Comparison of ENCODE assay signal across 9 cellular contexts in genomic region chr7:139702811-139703467, GRCh38.
A peak's percentile ranks its signal among the peaks of the same experiment; 100 is the strongest.
DNase-seq lines count a peak whose midpoint lies in the region; ATAC-seq and TF ChIP-seq lines count a peak whose summit lies in the region.
"Had no signal": no experiment of that assay in that cellular context is flagged by ENCODE, and none has a peak within 500 bp of the region (broad histone marks: within the 10 kb centered on the region; RNA-seq: fewer than 3 reads in every experiment).

No MANE protein-coding gene starts in this region.

- H3K9me3 Mint-ChIP-seq in mesothelial cell of epicardium, result no peaks in the 10 kb centered on the region

- H3K27me3 Mint-ChIP-seq in mesothelial cell of epicardium (ENCODE audit: low read depth), result no peaks in the 10 kb centered on the region

- peak overlapping the region; percentile 31 for H3K27ac Mint-ChIP-seq in mesothelial cell of epicardium

- ATAC-seq in GM18502 (IDR thresholded peaks at IDR 0.05; ENCODE audit: poor library complexity, unreplicated experiment), result peak; percentile 80
- ATAC-seq in GM21619 (IDR thresholded peaks at IDR 0.05; ENCODE audit: unreplicated experiment), result peak; percentile 81
- peak; percentile 56 for ATAC-seq in HG03565 (IDR thresholded peaks at IDR 0.05; ENCODE audit: unreplicated experiment)

- TF ChIP-seq CTCF in mesothelial cell of epicardium (IDR thresholded peaks at IDR 0.05; ENCODE audit: unreplicated experiment), result no peak
- no peak for TF ChIP-seq CTCF in WERI-Rb-1 (IDR thresholded peaks at IDR 0.05; ENCODE audit: low read depth, low read length)
- TF ChIP-seq CTCF in OCI-LY7 (conservative IDR thresholded peaks at IDR 0.05; ENCODE audit: low read length), result no peak

- no peak overlapping the region for H3K4me2 ChIP-seq in OCI-LY7 (ENCODE audit: low read length)

- no peaks in the 10 kb centered on the region for H3K27me3 ChIP-seq in WERI-Rb-1 (ENCODE audit: insufficient read depth, low read depth, severe bottlenecking)

- H2AFZ ChIP-seq in OCI-LY7 (ENCODE audit: low read length), result no peak overlapping the region

- H3K4me1 Mint-ChIP-seq in mesothelial cell of epicardium, result no peaks in the 10 kb centered on the region

- no peaks in the 10 kb centered on the region for H4K20me1 ChIP-seq in OCI-LY7 (ENCODE audit: insufficient read depth, low read length)

- CTCF ChIA-PET in OCI-LY7 (lab: Charles Lee; ENCODE audit: unreplicated experiment), result no interaction called here

- no TSS peak for BruUV-seq in OCI-LY7 (replicated peaks; lab: Mats Ljungman, UMichigan)

- H3K4me3 ChIP-seq in WERI-Rb-1 (ENCODE audit: low read depth, low read length) (no peak overlapping the region), OCI-LY7 (ENCODE audit: low read depth, low read length, poor library complexity, severe bottlenecking) (no peak overlapping the region)

- DNase-seq in mesothelial cell of epicardium (ENCODE audit: low spot score in 2 of 2, unreplicated experiment in 2 of 2) (no peak), HPDE6-E6E7 (ENCODE audit: extremely low spot score) (no peak), WERI-Rb-1 (no peak), HUDEP-2 (lab: John Stamatoyannopoulos, UW; ENCODE audit: unreplicated experiment in 76 of 76) (no peak), OCI-LY7 (ENCODE audit: low spot score) (no peak)
- DNase-seq: stimulated activated CD4-positive, alpha-beta T cell treated with anti-CD3 and anti-CD28 coated beads, Interleukin-4, amount 100 ng/mL, for 1 hour had no signal

- H3K9me3 ChIP-seq in WERI-Rb-1 (ENCODE audit: severe bottlenecking) (no peaks in the 10 kb centered on the region), OCI-LY7 (ENCODE audit: low read length) (no peaks in the 10 kb centered on the region)

- no peaks in the 10 kb centered on the region for H3K9me2 ChIP-seq in OCI-LY7 (ENCODE audit: insufficient read depth, low read length)

- H3K4me3 Mint-ChIP-seq in mesothelial cell of epicardium, result no peak overlapping the region

- H3K36me3 ChIP-seq in WERI-Rb-1 (peaks cover 42% of the 10 kb centered on the region), OCI-LY7 (ENCODE audit: insufficient read depth, low read length) (no peaks in the 10 kb centered on the region)

- intact Hi-C loops in OCI-LY7 (cut with micrococcal nuclease; ENCODE audit: unreplicated experiment), result no loop called here

- H3K27ac ChIP-seq in WERI-Rb-1, result no peak overlapping the region
- no peak overlapping the region for H3K27ac ChIP-seq in OCI-LY7 (ENCODE audit: low read depth, low read length, poor library complexity, severe bottlenecking)

- H3K36me3 Mint-ChIP-seq in mesothelial cell of epicardium, result peaks cover 6% of the 10 kb centered on the region

- H3K79me2 ChIP-seq in OCI-LY7 (ENCODE audit: insufficient read depth, low read depth, low read length), result no peaks in the 10 kb centered on the region

- POLR2A ChIA-PET in OCI-LY7 (lab: Charles Lee), result interaction anchor here (0.6 kb wide), 1 partner anchor 136 kb away, joined by 3 read pairs; no protein-coding TSS in a partner anchor

- peaks cover 16% of the 10 kb centered on the region for H3K4me1 ChIP-seq in OCI-LY7 (ENCODE audit: insufficient read depth, low read length, poor library complexity, severe bottlenecking)
